ENCODE assay signal across 21 cellular contexts in genomic region chr10:22753786-22754185, GRCh38.
"Had no signal": no experiment of that assay in that cellular context is flagged by ENCODE, and none has a peak within 500 bp of the region (broad histone marks: within the 10 kb centered on the region; RNA-seq: fewer than 3 reads in every experiment).

No MANE protein-coding gene starts in this region.

- H3K36me3 ChIP-seq: ascending aorta, esophagus muscularis mucosa, spleen, tibial nerve had no signal

- H3K4me1 ChIP-seq: ascending aorta had no signal

- H3K27ac ChIP-seq: ascending aorta, coronary artery, esophagus muscularis mucosa, foreskin keratinocyte had no signal

- H3K4me3 ChIP-seq: ascending aorta, coronary artery, esophagus muscularis mucosa, spleen, tibial nerve had no signal

- H3K27me3 ChIP-seq: ascending aorta, esophagus muscularis mucosa, foreskin keratinocyte, spleen, tibial nerve had no signal

- DNase-seq: activated CD4-positive, alpha-beta memory T cell treated with anti-CD3 and anti-CD28 coated beads for 36 hours; activated CD4-positive, alpha-beta T cell treated with anti-CD3 and anti-CD28 coated beads, Interleukin-2, amount 10 ng/mL, durations not matched to agents 24 days and 14 days; activated CD4-positive, CD25-positive, alpha-beta regulatory T cell treated with anti-CD3 and anti-CD28 coated beads, Interleukin-2, amount 50 U/mL, for 72 hours; activated CD8-positive, alpha-beta memory T cell treated with anti-CD3 and anti-CD28 coated beads, Interleukin-2, amount 50 U/mL, for 48 hours; activated gamma-delta T cell; activated naive CD4-positive, alpha-beta T cell treated with anti-CD3 and anti-CD28 coated beads, Interleukin-2, amount 10 ng/mL, durations not matched to agents 7 days and 5 days; activated naive CD8-positive, alpha-beta T cell treated with anti-CD3 and anti-CD28 coated beads, Interleukin-2, amount 10 ng/mL, durations not matched to agents 7 days and 5 days; activated T-cell treated with anti-CD3 and anti-CD28 coated beads, Interleukin-2, amount 50 U/mL, for 24 hours; foreskin keratinocyte; left ventricle myocardium superior; naive thymus-derived CD8-positive, alpha-beta T cell; occipital lobe; right cardiac atrium; spleen; stimulated activated naive CD4-positive, alpha-beta T cell treated with Interleukin-2 at 50 U/mL for 16 hours; T-cell had no signal

- H3K9me3 ChIP-seq: ascending aorta, esophagus muscularis mucosa, spleen, tibial nerve had no signal

- FAIRE-seq: islet of Langerhans had no signal

- ATAC-seq: foreskin keratinocyte; left ventricle myocardium superior; naive thymus-derived CD8-positive, alpha-beta T cell; right cardiac atrium; T-cell had no signal
